ENCODE assay signal across 8 cellular contexts in genomic region chrX:30620980-30621716, GRCh38. TPM values are rescaled to one million over a fixed set of nuclear protein-coding genes. Genes with fewer than 3 reads are reported as not detected.
DNase-seq lines count a peak whose midpoint lies in the region; ATAC-seq, FAIRE-seq and TF ChIP-seq lines count a peak whose summit lies in the region.

No MANE protein-coding gene starts in this region.

- intact Hi-C loops in sciatic nerve (cut with DNase I) = no loop called here

- H3K4me3 ChIP-seq in fibroblast of the aortic adventitia (ENCODE audit: low read depth, low read length) = no peak overlapping the region

- no peak for TF ChIP-seq CTCF in fibroblast of the aortic adventitia (IDR thresholded peaks at IDR 0.05; ENCODE audit: insufficient read depth, low read length)

- FAIRE-seq in RCC 7860 (lab: Jason Lieb, UNC) = peak; percentile 78

- DNase-seq in GM03348 (ENCODE audit: low spot score) (peak; percentile 83), RCC 7860 (ENCODE audit: low spot score) (peak; percentile 44), fibroblast of the aortic adventitia (ENCODE audit: low read depth) (peak; percentile 93), sciatic nerve (ENCODE audit: low spot score) (no peak), NCI-H748 (lab: John Stamatoyannopoulos, UW; ENCODE audit: unreplicated experiment) (no peak), activated gamma-delta T cell (lab: John Stamatoyannopoulos, UW) (no peak)

- ATAC-seq in sciatic nerve (peak; percentile 92), HG02981 (IDR thresholded peaks at IDR 0.05; ENCODE audit: unreplicated experiment) (no peak), GM21576 (IDR thresholded peaks at IDR 0.05; ENCODE audit: unreplicated experiment) (no peak)

RNA-seq across cellular contexts. Expression of gene GK, which starts 32.1 kb away (rescaled TPM):
- total RNA-seq in fibroblast of the aortic adventitia (ENCODE audit: low replicate concordance) (8.6 and 17.7 TPM in 2 replicates), sciatic nerve (20.3 TPM)

RNA-seq across cellular contexts. Expression of gene TASL, which starts 43.6 kb away (rescaled TPM):
- total RNA-seq in fibroblast of the aortic adventitia (ENCODE audit: low replicate concordance) (not detected in 2 replicates), sciatic nerve (5.3 TPM)

Comparison
In these comparisons a context has a peak if more than half of its experiments do, and no peak if none do; other contexts are left out.
1. DNase-seq: peak in GM03348 (single experiment), RCC 7860 (single experiment) and fibroblast of the aortic adventitia (single experiment); none in sciatic nerve (single experiment), NCI-H748 (single experiment) and activated gamma-delta T cell (single experiment).